In the genomic region with DNA sequence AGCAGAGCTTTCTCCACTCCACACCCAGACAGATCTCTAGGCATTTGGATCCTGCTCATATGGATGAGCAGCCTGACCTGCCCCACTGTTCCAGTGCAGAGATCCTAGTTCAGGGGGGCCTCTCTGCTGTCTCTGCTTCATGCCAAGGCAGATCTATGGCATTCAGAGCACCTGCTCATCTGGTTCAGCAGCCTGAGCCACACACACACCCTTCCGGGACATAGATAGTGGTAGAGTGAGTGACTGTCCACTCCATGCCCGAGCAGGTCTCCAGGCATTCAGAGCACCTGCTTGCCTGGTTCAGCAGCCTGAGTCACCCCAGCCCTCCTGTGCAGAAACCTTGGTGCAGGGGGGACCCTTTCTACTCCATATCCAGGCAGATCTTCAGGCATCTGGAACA, we compare ENCODE assay signal across 19 cellular contexts. TPM values are rescaled to one million over a fixed set of nuclear protein-coding genes. Genes with fewer than 3 reads are reported as not detected.
DNase-seq lines count a peak whose midpoint lies in the region; ATAC-seq and TF ChIP-seq lines count a peak whose summit lies in the region.
"Had no signal": no experiment of that assay in that cellular context is flagged by ENCODE, and none has a peak within 500 bp of the region (broad histone marks: within the 10 kb centered on the region; RNA-seq: fewer than 3 reads in every experiment).

No MANE protein-coding gene starts in this region.

- ATAC-seq in HCT116 (peak; percentile 15; the same call in 1 of the 2 replicates), HG03460 (IDR thresholded peaks at IDR 0.05; ENCODE audit: unreplicated experiment) (no peak)

- DNase-seq in GM13977 (ENCODE audit: low spot score) (no peak), HCT116 (ENCODE audit: low read depth, low spot score) (no peak), amniotic epithelial cell (ENCODE audit: low read depth) (peak; percentile 17), epithelial cell of esophagus (ENCODE audit: low read depth) (peak; percentile 61), progenitor cell of endocrine pancreas (ENCODE audit: low spot score, unreplicated experiment) (no peak), NCI-H1105 (lab: John Stamatoyannopoulos, UW) (no peak)
- no peak for DNase-seq in activated naive CD4-positive, alpha-beta T cell treated with anti-CD3 and anti-CD28 coated beads, Interleukin-2, amount 50 U/mL, for 16 hours
- DNase-seq: DMS79 had no signal

- H3K36me3 ChIP-seq in HCT116 (ENCODE audit: control insufficient read depth in 1 of 2, insufficient read depth in 2 of 2, low read length in 2 of 2) = no peaks in the 10 kb centered on the region
- H3K36me3 ChIP-seq: BLaER1 had no signal

- no peak for TF ChIP-seq POLR2A in HCT116 (IDR thresholded peaks at IDR 0.05; ENCODE audit: borderline replicate concordance, extremely low read depth, insufficient read depth, insufficient read length)

- TF ChIP-seq CTCF in GM13977 (IDR thresholded peaks at IDR 0.05; ENCODE audit: extremely low read depth, insufficient read depth, missing control alignments) = peak; percentile 13
- TF ChIP-seq CTCF in HCT116 (IDR thresholded peaks at IDR 0.05 in 2 of 3, conservative IDR thresholded peaks at IDR 0.05 in 1 of 3; ENCODE audit: borderline replicate concordance in 1 of 3, insufficient read depth in 1 of 3, low read depth in 2 of 3, low read length in 2 of 3) = no peak
- TF ChIP-seq CTCF in epithelial cell of esophagus (IDR thresholded peaks at IDR 0.05; ENCODE audit: insufficient read depth, low read depth, low read length, missing control alignments) = no peak
- no peak for TF ChIP-seq CTCF in progenitor cell of endocrine pancreas (IDR thresholded peaks at IDR 0.05; ENCODE audit: unreplicated experiment)

- no peak overlapping the region for H3K27ac ChIP-seq in HCT116 (ENCODE audit: low read depth, low read length)
- H3K27ac ChIP-seq: 22Rv1, BLaER1, C4-2B had no signal

- no TSS peak for BruUV-seq in HCT116 (replicated peaks; lab: Mats Ljungman, UMichigan)

- peaks cover 47% of the 10 kb centered on the region for H3K27me3 Mint-ChIP-seq in progenitor cell of endocrine pancreas

- TF ChIP-seq RAD21 in HCT116 (IDR thresholded peaks at IDR 0.05; ENCODE audit: low read depth) = no peak

- peaks cover 18% of the 10 kb centered on the region for H3K27me3 ChIP-seq in HCT116 (ENCODE audit: insufficient read depth, low read length)
- H3K27me3 ChIP-seq: BLaER1 had no signal

- H3K4me3 ChIP-seq in HCT116 (replicated peaks in 1 of 2; ENCODE audit: low read depth in 1 of 2, low read length in 2 of 2) (no peak overlapping the region), epithelial cell of esophagus (ENCODE audit: low read length) (no peak overlapping the region)
- H3K4me3 ChIP-seq: BLaER1, GM12878, GM23338 had no signal

- H3K9me3 ChIP-seq in HCT116 (ENCODE audit: control insufficient read depth in 1 of 2, insufficient read depth in 1 of 2, low read depth in 1 of 2, low read length in 2 of 2) = peaks cover 7 to 9% of the 10 kb centered on the region in 2 experiments; a peak in 2 of 4 replicates

- intact Hi-C loops in HCT116 (cut with micrococcal nuclease) = loop anchor here (5.0 kb wide), 1 partner anchor 645 kb away; no protein-coding TSS in a partner anchor

- no peak overlapping the region for H3K4me3 Mint-ChIP-seq in progenitor cell of endocrine pancreas (ENCODE audit: low read depth)
- H3K4me3 Mint-ChIP-seq: B cell; CD4-positive, CD25-positive, alpha-beta regulatory T cell; CD8-positive, alpha-beta T cell; GM23338; H9; HFFc6 had no signal

- no peaks in the 10 kb centered on the region for H3K4me1 ChIP-seq in HCT116 (ENCODE audit: control insufficient read depth in 1 of 2, insufficient read depth in 2 of 2, low read length in 2 of 2)
- H3K4me1 ChIP-seq: BLaER1 had no signal

- no peaks in the 10 kb centered on the region for H3K79me2 ChIP-seq in HCT116 (ENCODE audit: insufficient read depth, low read length)

- no peaks in the 10 kb centered on the region for H3K4me1 Mint-ChIP-seq in progenitor cell of endocrine pancreas (ENCODE audit: low read depth)
- H3K4me1 Mint-ChIP-seq: GM23338 had no signal

- no peaks in the 10 kb centered on the region for H3K9me2 ChIP-seq in HCT116 (ENCODE audit: insufficient read depth)

- peaks cover 3% of the 10 kb centered on the region for H3K36me3 Mint-ChIP-seq in progenitor cell of endocrine pancreas (ENCODE audit: insufficient read depth)
- H3K36me3 Mint-ChIP-seq: CD4-positive, CD25-positive, alpha-beta regulatory T cell had no signal

- POLR2A ChIA-PET in HCT116 (lab: Charles Lee) = no interaction called here

- in situ Hi-C loops in GM13977 (cut with MboI; ENCODE audit: low pct_unique_long_range_greater_than_20kb, low sequenced_read_pairs, unreplicated experiment) = no loop called here

- no peak overlapping the region for H3K27ac Mint-ChIP-seq in progenitor cell of endocrine pancreas
- H3K27ac Mint-ChIP-seq: CD8-positive, alpha-beta T cell; GM23338; H9; HFFc6 had no signal

- H3K9ac ChIP-seq in HCT116 (ENCODE audit: low read length) = no peak overlapping the region
- H3K9ac ChIP-seq: BLaER1 had no signal

- CTCF ChIA-PET in HCT116 (lab: Charles Lee) = interaction anchor here (1.0 to 1.7 kb wide), 7 partner anchors 11 to 763 kb away, joined by 3 to 8 read pairs (median 3); no protein-coding TSS in a partner anchor

- RAD21 ChIA-PET in HCT116 (lab: Charles Lee; ENCODE audit: low non-redundant PET in 1 of 2, low total read pairs in 2 of 2, uncharacterized antibody in 2 of 2, unreplicated experiment in 2 of 2) = interaction anchor here in 1 of 2 experiments (1.1 kb wide), 1 partner anchor 193 kb away, joined by 3 read pairs; no protein-coding TSS in a partner anchor

- no peak overlapping the region for H3K4me2 ChIP-seq in HCT116 (ENCODE audit: low read length)
- H3K4me2 ChIP-seq: BLaER1, GM23338 had no signal

- H4K20me1 ChIP-seq in HCT116 (ENCODE audit: insufficient read depth) = no peaks in the 10 kb centered on the region
- H4K20me1 ChIP-seq: BLaER1 had no signal

- peaks cover 40% of the 10 kb centered on the region for H3K9me3 Mint-ChIP-seq in progenitor cell of endocrine pancreas (ENCODE audit: low read depth)

- no peak overlapping the region for H2AFZ ChIP-seq in HCT116 (ENCODE audit: low read depth, low read length, poor library complexity, severe bottlenecking)
- H2AFZ ChIP-seq: GM23338 had no signal

TF ChIP-seq in HCT116, 20 proteins besides CTCF, POLR2A, EP300 and RAD21:
- TF ChIP-seq YY1 (IDR thresholded peaks at IDR 0.05; ENCODE audit: extremely low read depth, insufficient replicate concordance, low read depth, low read length) = no peak
- TF ChIP-seq CEBPB (IDR thresholded peaks at IDR 0.05; ENCODE audit: low read depth) = no peak

RNA-seq across cellular contexts. Expression of a gene that starts 54.3 kb away (rescaled TPM):
- total RNA-seq in HCT116 (2021; ENCODE audit: unreplicated experiment) = 30.9 TPM
- polyA plus RNA-seq in HCT116 (2012) = 8.9 and 10.6 TPM in 2 replicates
- 27.5 and 28.2 TPM in 2 replicates for total RNA-seq in progenitor cell of endocrine pancreas

Comparison
In these comparisons a context has a peak if more than half of its experiments do, and no peak if none do; other contexts are left out.
1. DNase-seq: peak in amniotic epithelial cell (single experiment) and epithelial cell of esophagus (single experiment); none in GM13977 (single experiment), HCT116 (single experiment), progenitor cell of endocrine pancreas (single experiment), NCI-H1105 (single experiment) and activated naive CD4-positive, alpha-beta T cell treated with anti-CD3 and anti-CD28 coated beads, Interleukin-2, amount 50 U/mL, for 16 hours (single experiment).